8 cellular contexts compared by ENCODE assay signal in the genomic region with DNA sequence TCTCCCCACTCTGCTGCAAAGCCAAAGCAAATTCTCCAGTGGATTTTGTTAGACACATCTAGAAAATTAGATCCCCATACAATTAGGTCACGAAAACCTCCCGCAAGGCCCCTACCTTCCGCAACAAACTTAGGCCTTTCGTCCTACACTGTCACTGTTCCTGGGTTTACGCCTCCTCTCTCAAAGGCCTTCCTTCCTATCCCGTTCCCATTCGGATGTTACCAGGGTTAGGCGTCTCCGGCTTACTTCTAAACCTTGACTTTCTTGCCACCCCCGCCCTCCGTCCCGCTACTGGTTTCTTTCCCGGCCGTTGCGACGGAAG. TPM values are rescaled to one million over a fixed set of nuclear protein-coding genes. Genes with fewer than 3 reads are reported as not detected.
DNase-seq lines count a peak whose midpoint lies in the region; ATAC-seq and TF ChIP-seq lines count a peak whose summit lies in the region.

No MANE protein-coding gene starts in this region.

- 0 to 1% methylated on average over 7 to 13 of the region's 16 CpGs for WGBS in gastroesophageal sphincter (ENCODE audit: low coverage in 1 of 2), 2 donors

- ATAC-seq in GM18508 (IDR thresholded peaks at IDR 0.05; ENCODE audit: insufficient read depth, unreplicated experiment) = peak; percentile 10
- ATAC-seq in HG02610 (IDR thresholded peaks at IDR 0.05; ENCODE audit: unreplicated experiment) = peak; percentile 31
- ATAC-seq in gastroesophageal sphincter = peak; percentile 64
- no peak for ATAC-seq in GM21723 (IDR thresholded peaks at IDR 0.05; ENCODE audit: unreplicated experiment)

- H3K27me3 ChIP-seq in gastroesophageal sphincter = no peaks in the 10 kb centered on the region
- H3K27me3 ChIP-seq in rectal smooth muscle tissue (ENCODE audit: control insufficient read depth, insufficient read depth, low read length) = no peaks in the 10 kb centered on the region

- H3K9me3 ChIP-seq in gastroesophageal sphincter = no peaks in the 10 kb centered on the region

- H3K4me3 ChIP-seq in gastroesophageal sphincter (peak overlapping the region; percentile 86 to 99), rectal smooth muscle tissue (ENCODE audit: low read length) (peak overlapping the region; percentile 97)

- H3K4me1 ChIP-seq in gastroesophageal sphincter (peaks cover 5 to 36% (median 8%) of the 10 kb centered on the region in 3 donors), rectal smooth muscle tissue (ENCODE audit: control insufficient read depth, insufficient read depth, low read length) (peaks cover 4% of the 10 kb centered on the region)

- no peak for TF ChIP-seq CTCF in gastroesophageal sphincter (IDR thresholded peaks at IDR 0.05)

- H3K36me3 ChIP-seq in gastroesophageal sphincter = peaks cover 16 to 35% of the 10 kb centered on the region in 2 donors
- peaks cover 8% of the 10 kb centered on the region for H3K36me3 ChIP-seq in rectal smooth muscle tissue (ENCODE audit: control insufficient read depth, insufficient read depth, low read length)

- no peak for TF ChIP-seq POLR2A in gastroesophageal sphincter (IDR thresholded peaks at IDR 0.05)

- DNase-seq in SKM-1 (lab: John Stamatoyannopoulos, UW; ENCODE audit: unreplicated experiment) = peak; percentile 62
- no peak for DNase-seq in activated gamma-delta T cell (lab: John Stamatoyannopoulos, UW)
- DNase-seq in activated CD8-positive, alpha-beta memory T cell treated with anti-CD3 and anti-CD28 coated beads, Interleukin-2, amount 50 U/mL, for 4 hours = no peak

- H3K27ac ChIP-seq in gastroesophageal sphincter = peak overlapping the region; percentile 95 to 98 (median 98)
- H3K27ac ChIP-seq in rectal smooth muscle tissue (ENCODE audit: low read depth, low read length) = peak overlapping the region; percentile 97

- no peak for TF ChIP-seq EP300 in gastroesophageal sphincter (IDR thresholded peaks at IDR 0.05)

- H3K9ac ChIP-seq in rectal smooth muscle tissue (ENCODE audit: low read length) = peak overlapping the region; percentile 69

RNA-seq across cellular contexts. Expression of gene RNF6, which starts 0.8 kb away (rescaled TPM):
- 10 to 100 TPM; 18.8 to 29.5 (median 23.2) TPM for total RNA-seq in gastroesophageal sphincter

RNA-seq across cellular contexts. Expression of gene CDK8, which starts 32.6 kb away (rescaled TPM):
- total RNA-seq in gastroesophageal sphincter = 10 to 100 TPM; 16.2 to 25.5 (median 23.3) TPM
